ENCODE assay signal across 1 cellular context in the genomic region with DNA sequence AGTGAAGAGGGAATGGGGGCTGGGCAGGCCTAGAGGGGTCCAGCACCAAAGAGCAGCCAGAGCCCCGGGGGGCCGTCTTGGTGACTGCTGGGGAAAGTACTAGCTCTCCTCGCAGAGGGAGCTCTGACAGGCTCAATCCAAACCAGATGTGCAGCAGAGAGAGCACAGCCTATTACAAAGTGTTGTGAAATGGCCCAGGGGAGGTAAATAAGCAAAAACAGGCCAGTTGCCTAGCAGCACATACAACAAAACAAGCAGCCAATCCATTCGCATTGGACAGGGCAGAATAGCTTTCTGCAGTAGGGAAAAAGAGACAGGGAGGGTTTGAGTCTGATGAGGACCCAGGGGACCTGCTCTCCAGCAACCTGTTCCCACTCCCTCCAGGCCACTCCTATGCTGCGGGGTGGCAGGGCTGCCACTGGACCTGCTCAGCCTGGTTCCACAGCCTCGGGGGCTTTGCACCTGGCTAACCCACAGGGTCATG.
TF ChIP-seq lines count a peak whose summit lies in the region.

No MANE protein-coding gene starts in this region.

TF ChIP-seq in A549, 52 proteins besides CTCF, POLR2A, EP300 and RAD21 (continued from another document):
- TF ChIP-seq, protein P1, sequence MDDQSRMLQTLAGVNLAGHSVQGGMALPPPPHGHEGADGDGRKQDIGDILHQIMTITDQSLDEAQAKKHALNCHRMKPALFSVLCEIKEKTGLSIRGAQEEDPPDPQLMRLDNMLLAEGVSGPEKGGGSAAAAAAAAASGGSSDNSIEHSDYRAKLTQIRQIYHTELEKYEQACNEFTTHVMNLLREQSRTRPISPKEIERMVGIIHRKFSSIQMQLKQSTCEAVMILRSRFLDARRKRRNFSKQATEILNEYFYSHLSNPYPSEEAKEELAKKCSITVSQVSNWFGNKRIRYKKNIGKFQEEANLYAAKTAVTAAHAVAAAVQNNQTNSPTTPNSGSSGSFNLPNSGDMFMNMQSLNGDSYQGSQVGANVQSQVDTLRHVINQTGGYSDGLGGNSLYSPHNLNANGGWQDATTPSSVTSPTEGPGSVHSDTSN (IDR thresholded peaks at IDR 0.05), result 0 out of 2 replicates have a peak, but pooled peaks have one; percentile 19
- TF ChIP-seq PHF8 (IDR thresholded peaks at IDR 0.05; ENCODE audit: borderline replicate concordance, low read depth) (no peak), RCOR1 (IDR thresholded peaks at IDR 0.05; ENCODE audit: low read depth, low read length) (no peak), CEBPB (IDR thresholded peaks at IDR 0.05) (peak in 1 of 2 experiments; percentile 75; a peak in 1 of 4 replicates)
